In genomic region chr13:52850396-52851152, GRCh38 we compare ENCODE assay signal across 8 cellular contexts. TPM values are rescaled to one million over a fixed set of nuclear protein-coding genes. Genes with fewer than 3 reads are reported as not detected.
DNase-seq lines count a peak whose midpoint lies in the region; ATAC-seq and TF ChIP-seq lines count a peak whose summit lies in the region.

No MANE protein-coding gene starts in this region.

- peaks cover 74% of the 10 kb centered on the region for H3K27me3 Mint-ChIP-seq in activated T-cell treated with anti-CD3 and anti-CD28 coated beads, Interleukin-2, amount 50 U/mL, for 4 hours (ENCODE audit: low read depth)
- H3K27me3 Mint-ChIP-seq in naive thymus-derived CD8-positive, alpha-beta T cell, result peaks cover 35 to 76% (median 62%) of the 10 kb centered on the region in 5 donors

- peak; percentile 51 for ATAC-seq in HG02678 (IDR thresholded peaks at IDR 0.05; ENCODE audit: unreplicated experiment)
- peak; percentile 54 to 59 for ATAC-seq in activated T-cell treated with anti-CD3 and anti-CD28 coated beads, Interleukin-2, amount 50 U/mL, for 4 hours
- ATAC-seq in naive thymus-derived CD8-positive, alpha-beta T cell, result peak; percentile 42 to 43

- no peaks in the 10 kb centered on the region for H3K36me3 Mint-ChIP-seq in activated T-cell treated with anti-CD3 and anti-CD28 coated beads, Interleukin-2, amount 50 U/mL, for 4 hours (ENCODE audit: insufficient read depth)
- peaks cover 0 to 22% (median 10%) of the 10 kb centered on the region in 3 donors for H3K36me3 Mint-ChIP-seq in naive thymus-derived CD8-positive, alpha-beta T cell

- DNase-seq in stimulated activated CD4-positive, alpha-beta T cell treated with anti-CD3 and anti-CD28 coated beads, Interleukin-12 subunit alpha, Interleukin-12 subunit beta, amount 100 ng/mL, for 4 hours, result peak; percentile 27
- DNase-seq in stimulated activated CD4-positive, alpha-beta T cell treated with anti-CD3 and anti-CD28 coated beads, Interleukin-2, amount 100 ng/mL, for 48 hours, result no peak
- DNase-seq in NCI-H2029 treated with DMSO at 0.1 percent for 48 hours (lab: John Stamatoyannopoulos, UW), result peak; percentile 46
- DNase-seq in activated T-cell treated with anti-CD3 and anti-CD28 coated beads, Interleukin-2, amount 50 U/mL, for 4 hours, result no peak
- peak; percentile 17 for DNase-seq in fibroblast of villous mesenchyme (ENCODE audit: low read depth)
- peak in 3 of 10 donors; percentile 5 to 28 (median 23) for DNase-seq in naive thymus-derived CD8-positive, alpha-beta T cell
- peak; percentile 74 for DNase-seq in ureter (ENCODE audit: low spot score)

- peak overlapping the region; percentile 56 for H3K4me3 ChIP-seq in fibroblast of villous mesenchyme (ENCODE audit: low read depth, low read length)

- no peak for TF ChIP-seq CTCF in fibroblast of villous mesenchyme (IDR thresholded peaks at IDR 0.05; ENCODE audit: insufficient read depth, low read depth, low read length)

- H3K4me1 Mint-ChIP-seq in activated T-cell treated with anti-CD3 and anti-CD28 coated beads, Interleukin-2, amount 50 U/mL, for 4 hours (ENCODE audit: low read depth), result peaks cover 15% of the 10 kb centered on the region
- peaks cover 10 to 29% (median 21%) of the 10 kb centered on the region in 4 donors for H3K4me1 Mint-ChIP-seq in naive thymus-derived CD8-positive, alpha-beta T cell

- POLR2A ChIA-PET in naive thymus-derived CD8-positive, alpha-beta T cell (lab: Charles Lee), result no interaction called here

- peak overlapping the region; percentile 52 for H3K4me3 Mint-ChIP-seq in activated T-cell treated with anti-CD3 and anti-CD28 coated beads, Interleukin-2, amount 50 U/mL, for 4 hours
- H3K4me3 Mint-ChIP-seq in naive thymus-derived CD8-positive, alpha-beta T cell, result peak overlapping the region; percentile 66 to 81 (median 75)

- H3K27ac Mint-ChIP-seq in naive thymus-derived CD8-positive, alpha-beta T cell, result no peak overlapping the region

- no peaks in the 10 kb centered on the region for H3K9me3 Mint-ChIP-seq in activated T-cell treated with anti-CD3 and anti-CD28 coated beads, Interleukin-2, amount 50 U/mL, for 4 hours
- H3K9me3 Mint-ChIP-seq in naive thymus-derived CD8-positive, alpha-beta T cell, result peaks cover 0 to 16% (median 9%) of the 10 kb centered on the region in 9 donors

RNA-seq across cellular contexts. Expression of gene PCDH8, which starts 2.1 kb away (rescaled TPM):
- not detected for total RNA-seq in activated T-cell treated with anti-CD3 and anti-CD28 coated beads, Interleukin-2, amount 50 U/mL, for 4 hours
- total RNA-seq in fibroblast of villous mesenchyme, result not detected in 2 replicates
- not detected for total RNA-seq in naive thymus-derived CD8-positive, alpha-beta T cell
- polyA plus RNA-seq in naive thymus-derived CD8-positive, alpha-beta T cell, result not detected
- not detected for total RNA-seq in ureter

Comparison
In these comparisons a context has a peak if more than half of its experiments do, and no peak if none do; other contexts are left out.
1. DNase-seq: peak in stimulated activated CD4-positive, alpha-beta T cell treated with anti-CD3 and anti-CD28 coated beads, Interleukin-12 subunit alpha, Interleukin-12 subunit beta, amount 100 ng/mL, for 4 hours (single experiment), NCI-H2029 treated with DMSO at 0.1 percent for 48 hours (single experiment), fibroblast of villous mesenchyme (single experiment) and ureter (single experiment); none in stimulated activated CD4-positive, alpha-beta T cell treated with anti-CD3 and anti-CD28 coated beads, Interleukin-2, amount 100 ng/mL, for 48 hours (0 of 2) and activated T-cell treated with anti-CD3 and anti-CD28 coated beads, Interleukin-2, amount 50 U/mL, for 4 hours (single experiment).
2. Peak in every context shown above with its lines, with median percentiles within 50 percentile points of each other: ATAC-seq.